18 cellular contexts compared by ENCODE assay signal in genomic region chr7:155104913-155105312, GRCh38. TPM values are rescaled to one million over a fixed set of nuclear protein-coding genes. Genes with fewer than 3 reads are reported as not detected.
DNase-seq lines count a peak whose midpoint lies in the region; ATAC-seq and TF ChIP-seq lines count a peak whose summit lies in the region.
"Had no signal": no experiment of that assay in that cellular context is flagged by ENCODE, and none has a peak within 500 bp of the region (broad histone marks: within the 10 kb centered on the region; RNA-seq: fewer than 3 reads in every experiment).

No MANE protein-coding gene starts in this region.

- no peaks in the 10 kb centered on the region for H3K79me1 ChIP-seq in trophoblast cell (ENCODE audit: low read length)

- ATAC-seq in left colon = peak; percentile 83
- ATAC-seq: GM12878 had no signal

- no peaks in the 10 kb centered on the region for H3K36me3 Mint-ChIP-seq in MCF 10A (ENCODE audit: insufficient read depth, unreplicated experiment)
- H3K36me3 Mint-ChIP-seq: CD8-positive, alpha-beta memory T cell had no signal

- H3K27ac ChIP-seq in breast epithelium (no peak overlapping the region), trophoblast cell (ENCODE audit: low read depth, low read length) (no peak overlapping the region)
- H3K27ac ChIP-seq: 22Rv1 had no signal

- H3K27me3 Mint-ChIP-seq in MCF 10A (ENCODE audit: insufficient read depth, unreplicated experiment) = peaks cover 32% of the 10 kb centered on the region

- peaks cover 0 to 34% of the 10 kb centered on the region in 2 donors for H3K27me3 ChIP-seq in breast epithelium
- no peaks in the 10 kb centered on the region for H3K27me3 ChIP-seq in trophoblast cell (ENCODE audit: insufficient read depth, low read length)

- POLR2A ChIA-PET in MCF 10A (lab: Yijun Ruan, JAX) = no interaction called here

- no peak overlapping the region for H3K14ac ChIP-seq in trophoblast cell (ENCODE audit: low read length)

- H3K18ac ChIP-seq in trophoblast cell (ENCODE audit: low read length) = no peak overlapping the region

- no peak overlapping the region for H3K4me3 Mint-ChIP-seq in MCF 10A (ENCODE audit: unreplicated experiment)
- H3K4me3 Mint-ChIP-seq: CD8-positive, alpha-beta memory T cell had no signal

- no peak overlapping the region for H3K9ac ChIP-seq in trophoblast cell (ENCODE audit: low read length)

- no peak overlapping the region for H4K12ac ChIP-seq in trophoblast cell (ENCODE audit: low read depth, low read length)

- no peak for TF ChIP-seq CTCF in MCF 10A (IDR thresholded peaks at IDR 0.05; ENCODE audit: unreplicated experiment)
- TF ChIP-seq CTCF in breast epithelium (IDR thresholded peaks at IDR 0.05) = no peak

- no peak for TF ChIP-seq POLR2A in breast epithelium (IDR thresholded peaks at IDR 0.05)

- H4K8ac ChIP-seq in trophoblast cell (ENCODE audit: low read depth, low read length) = no peak overlapping the region

- no peak overlapping the region for H2BK5ac ChIP-seq in trophoblast cell (ENCODE audit: low read depth, low read length, poor library complexity)

- BruUV-seq in MCF 10A (replicated peaks; lab: Mats Ljungman, UMichigan) = no TSS peak

- H2BK120ac ChIP-seq in trophoblast cell (ENCODE audit: insufficient read depth, low read length, poor library complexity) = no peak overlapping the region

- no peak overlapping the region for H3K23ac ChIP-seq in trophoblast cell (ENCODE audit: low read length)

- peak; percentile 8 for DNase-seq in MCF 10A (ENCODE audit: unreplicated experiment)
- no peak for DNase-seq in breast epithelium (ENCODE audit: low spot score in 2 of 2)
- DNase-seq in left colon = peak in 1 of 2 donors; percentile 31
- DNase-seq in trophoblast cell = peak; percentile 73 to 77
- DNase-seq in cerebellar nuclear complex (lab: John Stamatoyannopoulos, UW) = no peak
- DNase-seq in putamen (ENCODE audit: low spot score) = no peak
- no peak for DNase-seq in medulla oblongata (ENCODE audit: extremely low spot score)
- DNase-seq: CD8-positive, alpha-beta memory T cell; IMR-90 had no signal

- H3K4me3 ChIP-seq in breast epithelium (no peak overlapping the region), trophoblast cell (ENCODE audit: low read depth, low read length) (no peak overlapping the region)
- H3K4me3 ChIP-seq: GM12878, HAP-1 had no signal

- H3K4me1 Mint-ChIP-seq in MCF 10A (ENCODE audit: insufficient read depth, unreplicated experiment) = no peaks in the 10 kb centered on the region
- H3K4me1 Mint-ChIP-seq: CD8-positive, alpha-beta memory T cell had no signal

- H3K36me3 ChIP-seq in breast epithelium (no peaks in the 10 kb centered on the region), trophoblast cell (ENCODE audit: control insufficient read depth in 1 of 2, insufficient read depth in 2 of 2, low read length in 2 of 2) (no peaks in the 10 kb centered on the region)
- H3K36me3 ChIP-seq: HAP-1 had no signal

- H3K4ac ChIP-seq in trophoblast cell (ENCODE audit: low read depth, low read length) = no peak overlapping the region

- CTCF ChIA-PET in MCF 10A (lab: Yijun Ruan, JAX) = no interaction called here

- H2AK5ac ChIP-seq in trophoblast cell (ENCODE audit: low read length) = no peak overlapping the region

- no peak overlapping the region for H2BK12ac ChIP-seq in trophoblast cell (ENCODE audit: low read length)

- intact Hi-C loops in MCF 10A (cut with micrococcal nuclease) (no loop called here), breast epithelium (cut with DNase I; ENCODE audit: low total_unique reads) (no loop called here), left colon (cut with DNase I, micrococcal nuclease) (no loop called here)

- H3K9me3 Mint-ChIP-seq in MCF 10A (ENCODE audit: unreplicated experiment) = no peaks in the 10 kb centered on the region
- H3K9me3 Mint-ChIP-seq: CD8-positive, alpha-beta memory T cell had no signal

- no peak overlapping the region for H3K27ac Mint-ChIP-seq in MCF 10A (ENCODE audit: low read depth, unreplicated experiment)
- H3K27ac Mint-ChIP-seq: CD8-positive, alpha-beta memory T cell had no signal

- no CpG with 5 or more reads among the region's 7 CpGs for WGBS in trophoblast cell (ENCODE audit: extremely low coverage, insufficient coverage, insufficient read length)

- no peak overlapping the region for H3K4me2 ChIP-seq in trophoblast cell (ENCODE audit: low read length)

- H3K4me1 ChIP-seq in breast epithelium (no peaks in the 10 kb centered on the region), trophoblast cell (ENCODE audit: control insufficient read depth in 1 of 2, insufficient read depth in 2 of 2, low read length in 2 of 2) (peaks cover 0 to 5% of the 10 kb centered on the region in 2 experiments)
- H3K4me1 ChIP-seq: Caco-2, HAP-1 had no signal

- H3K9me3 ChIP-seq in breast epithelium = no peaks in the 10 kb centered on the region
- H3K9me3 ChIP-seq in trophoblast cell (ENCODE audit: insufficient read depth, low read depth, low read length) = peaks cover 9% of the 10 kb centered on the region
- H3K9me3 ChIP-seq: Caco-2, HAP-1 had no signal

- H3K79me2 ChIP-seq in trophoblast cell (ENCODE audit: control insufficient read depth, insufficient read depth, low read length, poor library complexity) = no peaks in the 10 kb centered on the region

- H2AFZ ChIP-seq in trophoblast cell (ENCODE audit: insufficient read depth, low read length, poor library complexity) = no peak overlapping the region

- no peak overlapping the region for H4K91ac ChIP-seq in trophoblast cell (ENCODE audit: low read depth, low read length)

RNA-seq across cellular contexts. Expression of gene HTR5A, which starts 34.8 kb away (rescaled TPM):
- total RNA-seq in MCF 10A (2022) (not detected in 2 replicates), breast epithelium (not detected), left colon (not detected)
- not detected in 2 replicates for polyA plus RNA-seq in trophoblast cell (2013)
- total RNA-seq: A673; Caco-2; CD8-positive, alpha-beta memory T cell; G401; GM12878; H1; HT-29; IMR-90 had no signal
- polyA plus RNA-seq: BJ; CD8-positive, alpha-beta memory T cell; GM12878; IMR-90 had no signal

Comparison
In these comparisons a context has a peak if more than half of its experiments do, and no peak if none do; other contexts are left out.
1. DNase-seq: peak in MCF 10A (single experiment) and trophoblast cell (2 of 2); none in breast epithelium (0 of 2), cerebellar nuclear complex (0 of 2), putamen (single experiment) and medulla oblongata (single experiment).